17 cellular contexts compared by ENCODE assay signal in the genomic region with DNA sequence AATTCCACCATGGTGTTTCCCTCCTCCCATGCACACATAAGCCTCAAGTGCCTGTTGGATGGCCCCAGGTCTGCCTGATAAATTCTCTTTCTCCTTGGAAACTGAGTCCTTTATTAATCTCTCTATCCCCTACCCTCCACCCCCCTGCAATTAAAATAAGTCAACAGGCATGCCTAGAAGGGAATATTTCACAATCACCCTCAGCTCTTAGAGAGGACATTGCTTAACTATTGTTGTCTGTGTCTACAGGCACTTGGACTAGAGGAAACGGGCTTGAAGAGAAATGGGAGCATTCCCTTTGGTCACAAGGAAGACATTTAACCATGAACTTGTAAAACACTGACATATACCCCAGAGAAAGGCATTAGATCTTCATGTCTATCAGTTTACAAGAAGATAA. TPM values are rescaled to one million over a fixed set of nuclear protein-coding genes. Genes with fewer than 3 reads are reported as not detected.
DNase-seq lines count a peak whose midpoint lies in the region; ATAC-seq lines count a peak whose summit lies in the region.
"Had no signal": no experiment of that assay in that cellular context is flagged by ENCODE, and none has a peak within 500 bp of the region (broad histone marks: within the 10 kb centered on the region; RNA-seq: fewer than 3 reads in every experiment).

No MANE protein-coding gene starts in this region.

- no peaks in the 10 kb centered on the region for H3K79me2 ChIP-seq in GM23248 (ENCODE audit: insufficient read depth)

- H3K4me3 ChIP-seq in GM23248, result no peak overlapping the region
- H3K4me3 ChIP-seq in adipocyte (ENCODE audit: low read length), result no peak overlapping the region
- H3K4me3 ChIP-seq: GM23338 had no signal

- H3K4me2 ChIP-seq in GM23248 (ENCODE audit: unreplicated experiment), result no peak overlapping the region
- H3K4me2 ChIP-seq: GM23338, SK-N-SH had no signal

- peak; percentile 6 for DNase-seq in GM23248
- DNase-seq in NOMO-1 treated with DMSO at 0.1 percent for 48 hours (lab: John Stamatoyannopoulos, UW; ENCODE audit: unreplicated experiment), result peak; percentile 35
- no peak for DNase-seq in adipocyte (ENCODE audit: low read depth)
- DNase-seq in renal cortical epithelial cell (ENCODE audit: low read depth), result peak; percentile 34
- DNase-seq in hepatic stellate cell (ENCODE audit: low spot score), result no peak
- no peak for DNase-seq in NCI-H1105 (lab: John Stamatoyannopoulos, UW)
- DNase-seq: CD4-positive, alpha-beta T cell; DMS79; MM.1S; NCI-H146; NCI-H2107; NCI-H345; NCI-H526 treated with DMSO at 0.1 percent for 48 hours; SK-N-SH had no signal

- no peaks in the 10 kb centered on the region for H3K4me1 ChIP-seq in GM23248 (ENCODE audit: insufficient read depth)
- peaks cover 14% of the 10 kb centered on the region for H3K4me1 ChIP-seq in adipocyte (ENCODE audit: control insufficient read depth, insufficient read depth, low read length)

- no peak overlapping the region for H3K9ac ChIP-seq in GM23248
- H3K9ac ChIP-seq in adipocyte (ENCODE audit: low read length), result peak overlapping the region; percentile 5
- H3K9ac ChIP-seq: SK-N-SH had no signal

- no peaks in the 10 kb centered on the region; the same call in 1 of the 2 replicates for H3K27me3 ChIP-seq in GM23248 (replicated peaks; ENCODE audit: insufficient read depth)
- H3K27me3 ChIP-seq in adipocyte (replicated peaks; ENCODE audit: control insufficient read depth, insufficient read depth, low read length), result no peaks in the 10 kb centered on the region

- no peak for ATAC-seq in GM18873 (IDR thresholded peaks at IDR 0.05; ENCODE audit: low FRiP score, unreplicated experiment)
- ATAC-seq: GM23338 had no signal

- H3K9me3 ChIP-seq in GM23248 (ENCODE audit: low read depth), result no peaks in the 10 kb centered on the region
- H3K9me3 ChIP-seq in adipocyte (ENCODE audit: control insufficient read depth, low read length), result peaks cover 17% of the 10 kb centered on the region
- H3K9me3 ChIP-seq: SK-N-SH had no signal

- 6% methylated on average over 1 of the region's 1 CpG for WGBS in GM23248 (ENCODE audit: low coverage in 1 of 2, low lambda C conversion rate in 2 of 2, missing lambda C conversion rate in 2 of 2), 2 experiments

- H2AFZ ChIP-seq in GM23248, result no peak overlapping the region
- H2AFZ ChIP-seq: GM23338 had no signal

- H3K36me3 ChIP-seq in GM23248 (ENCODE audit: low read depth), result no peaks in the 10 kb centered on the region
- no peaks in the 10 kb centered on the region for H3K36me3 ChIP-seq in adipocyte (ENCODE audit: control insufficient read depth, insufficient read depth, low read length, severe bottlenecking)

- no peak overlapping the region for H3K27ac ChIP-seq in GM23248

- H3K9me2 ChIP-seq in GM23248 (ENCODE audit: insufficient read depth), result no peaks in the 10 kb centered on the region
- H3K9me2 ChIP-seq: SK-N-SH had no signal

- in situ Hi-C loops in GM23248 (cut with MboI), result no loop called here

- no peaks in the 10 kb centered on the region for H4K20me1 ChIP-seq in GM23248 (ENCODE audit: insufficient read depth)

- H3F3A ChIP-seq in GM23248 (ENCODE audit: insufficient read depth), result no peaks in the 10 kb centered on the region

RNA-seq across cellular contexts. Expression of gene RCVRN, which starts 39.5 kb away (rescaled TPM):
- total RNA-seq in GM23248 (2014; rRNA removed; shearing (Covaris generic)), result not detected in 2 replicates
- polyA plus RNA-seq in GM23248 (2016; fragmentation: Nextera tagmentation; extraction: Ambion mirVana), result not detected in 2 replicates
- total RNA-seq in renal cortical epithelial cell, result not detected in 2 replicates
- total RNA-seq: CD4-positive, alpha-beta T cell; G401; GM23338 had no signal
- polyA plus RNA-seq: GM23338, SK-N-SH had no signal

RNA-seq across cellular contexts. Expression of gene GLP2R, which starts 39.9 kb away (rescaled TPM):
- total RNA-seq in GM23248 (2014; rRNA removed; shearing (Covaris generic)), result 0.38 TPM in 1 of 2 replicates, not detected in the other
- polyA plus RNA-seq in GM23248 (2016; fragmentation: Nextera tagmentation; extraction: Ambion mirVana), result not detected in 2 replicates
- total RNA-seq in renal cortical epithelial cell, result 0.55 and 1.9 TPM in 2 replicates
- total RNA-seq: CD4-positive, alpha-beta T cell; G401; GM23338 had no signal
- polyA plus RNA-seq: GM23338, SK-N-SH had no signal

RNA-seq across cellular contexts. Expression of gene GSG1L2, which starts 43.7 kb away (rescaled TPM):
- not detected in 2 replicates for total RNA-seq in GM23248 (2014; rRNA removed; shearing (Covaris generic))
- not detected in 2 replicates for polyA plus RNA-seq in GM23248 (2016; fragmentation: Nextera tagmentation; extraction: Ambion mirVana)
- not detected in 2 replicates for total RNA-seq in renal cortical epithelial cell
- total RNA-seq: CD4-positive, alpha-beta T cell; G401; GM23338 had no signal
- polyA plus RNA-seq: GM23338, SK-N-SH had no signal

Comparison
In these comparisons a context has a peak if more than half of its experiments do, and no peak if none do; other contexts are left out.
1. DNase-seq: peak in GM23248 (single experiment), NOMO-1 treated with DMSO at 0.1 percent for 48 hours (single experiment) and renal cortical epithelial cell (single experiment); none in adipocyte (single experiment), hepatic stellate cell (single experiment) and NCI-H1105 (single experiment).